In the genomic region with DNA sequence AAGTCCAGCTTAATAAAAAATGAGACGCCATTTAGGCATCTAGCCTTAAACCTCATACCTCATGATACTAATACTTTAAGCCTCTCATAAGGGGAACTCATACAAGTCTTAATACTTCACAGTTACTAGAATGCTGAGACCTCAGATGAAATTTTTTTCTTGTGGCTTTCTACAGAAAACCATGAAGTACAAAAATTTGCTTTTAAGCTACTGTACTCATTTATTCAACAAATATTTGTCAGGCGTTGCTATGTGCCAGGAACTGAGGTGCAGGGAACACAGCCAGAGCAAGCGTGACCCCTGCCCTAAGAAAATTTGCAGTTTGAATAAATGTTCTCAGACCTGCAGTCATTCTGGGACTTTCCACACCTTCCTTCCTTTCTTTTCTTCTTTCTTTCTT, we compare ENCODE assay signal across 11 cellular contexts.
DNase-seq lines count a peak whose midpoint lies in the region; ATAC-seq, FAIRE-seq and TF ChIP-seq lines count a peak whose summit lies in the region.
"Had no signal": no experiment of that assay in that cellular context is flagged by ENCODE, and none has a peak within 500 bp of the region (broad histone marks: within the 10 kb centered on the region; RNA-seq: fewer than 3 reads in every experiment).

No MANE protein-coding gene starts in this region.

- no peak overlapping the region for H3K4ac ChIP-seq in neuronal stem cell (ENCODE audit: low read length)

- H2AK5ac ChIP-seq in neuronal stem cell (ENCODE audit: low read depth, low read length), result no peak overlapping the region

- no peak overlapping the region for H3K23ac ChIP-seq in neuronal stem cell (ENCODE audit: low read depth, low read length, poor library complexity)

- H3K9ac ChIP-seq in endothelial cell of umbilical vein (replicated peaks; ENCODE audit: extremely low read depth, insufficient read depth, low read length) (no peak overlapping the region), neuronal stem cell (ENCODE audit: low read depth, low read length, poor library complexity) (no peak overlapping the region)

- no peak for FAIRE-seq in endothelial cell of umbilical vein (lab: Jason Lieb, UNC)
- FAIRE-seq: TTC549 had no signal

- no peaks in the 10 kb centered on the region for H3K79me1 ChIP-seq in neuronal stem cell (ENCODE audit: low read depth, low read length)

- no peaks in the 10 kb centered on the region for H3K36me3 Mint-ChIP-seq in CD4-positive, CD25-positive, alpha-beta regulatory T cell

- H3K18ac ChIP-seq in neuronal stem cell (ENCODE audit: low read length), result no peak overlapping the region

- peak overlapping the region; percentile 87 for H3K27ac ChIP-seq in CD4-positive, CD25-positive, alpha-beta regulatory T cell (ENCODE audit: insufficient read depth, low read length, poor library complexity, severe bottlenecking)
- H3K27ac ChIP-seq in endothelial cell of umbilical vein (ENCODE audit: insufficient read depth, low read depth, low read length), result no peak overlapping the region
- no peak overlapping the region for H3K27ac ChIP-seq in neuronal stem cell (replicated peaks; ENCODE audit: low read length)

- no peak overlapping the region for H2BK12ac ChIP-seq in neuronal stem cell (ENCODE audit: low read length)

- peak overlapping the region; percentile 68 for H2AFZ ChIP-seq in endothelial cell of umbilical vein (ENCODE audit: low read depth, low read length)
- no peak overlapping the region for H2AFZ ChIP-seq in neuronal stem cell (ENCODE audit: low read length)

- H2BK15ac ChIP-seq in neuronal stem cell (ENCODE audit: low read length), result no peak overlapping the region

- no peaks in the 10 kb centered on the region for H3K27me3 Mint-ChIP-seq in CD4-positive, CD25-positive, alpha-beta regulatory T cell

- H4K20me1 ChIP-seq in endothelial cell of umbilical vein (replicated peaks; ENCODE audit: control insufficient read depth, extremely low read depth, insufficient read depth, low read length), result no peaks in the 10 kb centered on the region

- no CpG with 5 or more reads among the region's 3 CpGs for WGBS in neuronal stem cell (ENCODE audit: extremely low coverage in 2 of 2, insufficient read length in 2 of 2, insufficient replicate concordance in 1 of 2), 2 donors

- dilution Hi-C loops in endothelial cell of umbilical vein (cut with MboI; ENCODE audit: extremely low pct_ligation_motif_present, low sequenced_read_pairs), result no loop called here

- no peak overlapping the region for H3K4me2 ChIP-seq in endothelial cell of umbilical vein (ENCODE audit: insufficient read depth, low read length)
- H3K4me2 ChIP-seq in neuronal stem cell (ENCODE audit: insufficient read depth, low read length, poor library complexity, severe bottlenecking), result no peak overlapping the region

- no peak overlapping the region for H2BK120ac ChIP-seq in neuronal stem cell (ENCODE audit: low read depth, low read length)

- TF ChIP-seq POLR2A in endothelial cell of umbilical vein (IDR thresholded peaks at IDR 0.05; ENCODE audit: low read depth, low read length), result no peak

- peaks cover 14% of the 10 kb centered on the region for H3K4me1 ChIP-seq in CD4-positive, CD25-positive, alpha-beta regulatory T cell (ENCODE audit: control insufficient read depth, insufficient read depth, low read length, poor library complexity, severe bottlenecking)
- H3K4me1 ChIP-seq in endothelial cell of umbilical vein (ENCODE audit: control insufficient read depth, extremely low read depth, insufficient read depth, low read length) (peaks cover 6% of the 10 kb centered on the region), neuronal stem cell (ENCODE audit: control insufficient read depth in 2 of 2, insufficient read depth in 1 of 2, low read depth in 1 of 2, low read length in 2 of 2) (no peaks in the 10 kb centered on the region)

- no peak for TF ChIP-seq CTCF in endothelial cell of umbilical vein (IDR thresholded peaks at IDR 0.05; ENCODE audit: extremely low read depth in 1 of 2, insufficient read depth in 1 of 2, low read depth in 1 of 2, low read length in 2 of 2)

- peak; percentile 5 to 20 for ATAC-seq in CD4-positive, CD25-positive, alpha-beta regulatory T cell (ENCODE audit: low read depth in 2 of 2)
- ATAC-seq in GM21367 (IDR thresholded peaks at IDR 0.05; ENCODE audit: unreplicated experiment), result peak; percentile 43
- peak; percentile 48 for ATAC-seq in HG03571 (IDR thresholded peaks at IDR 0.05; ENCODE audit: unreplicated experiment)
- no peak for ATAC-seq in HG03139 (IDR thresholded peaks at IDR 0.05; ENCODE audit: unreplicated experiment)

- no peaks in the 10 kb centered on the region for H3K9me3 Mint-ChIP-seq in CD4-positive, CD25-positive, alpha-beta regulatory T cell

- POLR2A ChIA-PET in endothelial cell of umbilical vein (lab: Charles Lee), result no interaction called here

- no TSS peak for BruUV-seq in endothelial cell of umbilical vein (replicated peaks; lab: Mats Ljungman, UMichigan)

- no peaks in the 10 kb centered on the region for H3K79me2 ChIP-seq in endothelial cell of umbilical vein (ENCODE audit: control insufficient read depth, insufficient read depth, low read length)

- DNase-seq in CD4-positive, CD25-positive, alpha-beta regulatory T cell, result peak in 1 of 3 donors; percentile 26
- DNase-seq in endothelial cell of umbilical vein (ENCODE audit: low read depth, low spot score), result peak; percentile 49
- no peak for DNase-seq in neuronal stem cell (ENCODE audit: low spot score)
- no peak for DNase-seq in DMS 273 treated with DMSO at 0.1 percent for 48 hours (lab: John Stamatoyannopoulos, UW)
- DNase-seq in NCI-H748 treated with DMSO at 0.1 percent for 48 hours (lab: John Stamatoyannopoulos, UW), result no peak
- DNase-seq: GDM1 had no signal

- no peak overlapping the region for H4K91ac ChIP-seq in neuronal stem cell (ENCODE audit: low read depth, low read length, poor library complexity)

- peak overlapping the region; percentile 0 to 74 (median 72) for H3K27ac Mint-ChIP-seq in CD4-positive, CD25-positive, alpha-beta regulatory T cell

- no peaks in the 10 kb centered on the region for H3K36me3 ChIP-seq in CD4-positive, CD25-positive, alpha-beta regulatory T cell (ENCODE audit: control insufficient read depth, insufficient read depth, low read length)
- no peaks in the 10 kb centered on the region for H3K36me3 ChIP-seq in endothelial cell of umbilical vein (ENCODE audit: control insufficient read depth in 2 of 2, extremely low read depth in 1 of 2, insufficient read depth in 2 of 2, low read length in 2 of 2)
- no peaks in the 10 kb centered on the region for H3K36me3 ChIP-seq in neuronal stem cell (replicated peaks in 1 of 2; ENCODE audit: control insufficient read depth in 2 of 2, insufficient read depth in 2 of 2, low read length in 2 of 2)

- H3K27me3 ChIP-seq in CD4-positive, CD25-positive, alpha-beta regulatory T cell (ENCODE audit: control insufficient read depth, insufficient read depth, low read length), result no peaks in the 10 kb centered on the region
- no peaks in the 10 kb centered on the region for H3K27me3 ChIP-seq in endothelial cell of umbilical vein (ENCODE audit: control insufficient read depth in 2 of 2, insufficient read depth in 2 of 2, low read length in 2 of 2)
- no peaks in the 10 kb centered on the region for H3K27me3 ChIP-seq in neuronal stem cell (ENCODE audit: control insufficient read depth in 3 of 3, insufficient read depth in 3 of 3, low read depth in 1 of 3, low read length in 3 of 3)

- intact Hi-C loops in endothelial cell of umbilical vein (cut with micrococcal nuclease), result loop anchor here (2.0 kb wide), 1 partner anchor 106 kb away; no protein-coding TSS in a partner anchor

- H3K14ac ChIP-seq in neuronal stem cell (ENCODE audit: low read length), result no peak overlapping the region

- peaks cover 15 to 38% (median 27%) of the 10 kb centered on the region in 4 donors for H3K4me1 Mint-ChIP-seq in CD4-positive, CD25-positive, alpha-beta regulatory T cell

- no peak overlapping the region for H4K8ac ChIP-seq in neuronal stem cell (ENCODE audit: low read depth, low read length)

- no peaks in the 10 kb centered on the region for H3K9me1 ChIP-seq in endothelial cell of umbilical vein (replicated peaks; ENCODE audit: control insufficient read depth, extremely low read depth, insufficient read depth, low read length)

- no peaks in the 10 kb centered on the region for H3K9me3 ChIP-seq in CD4-positive, CD25-positive, alpha-beta regulatory T cell (ENCODE audit: control insufficient read depth in 2 of 2, low read length in 2 of 2)
- H3K9me3 ChIP-seq in endothelial cell of umbilical vein (replicated peaks; ENCODE audit: control insufficient read depth, insufficient read depth, low read length), result no peaks in the 10 kb centered on the region
- H3K9me3 ChIP-seq in neuronal stem cell (replicated peaks in 1 of 2; ENCODE audit: control insufficient read depth in 2 of 2, insufficient read depth in 1 of 2, low read depth in 1 of 2, low read length in 2 of 2), result no peaks in the 10 kb centered on the region

- H3K4me3 Mint-ChIP-seq in CD4-positive, CD25-positive, alpha-beta regulatory T cell, result peak overlapping the region in 2 of 4 donors; percentile 64 to 69

- CTCF ChIA-PET in endothelial cell of umbilical vein (lab: Charles Lee), result no interaction called here

- H2BK5ac ChIP-seq in neuronal stem cell (ENCODE audit: low read length), result no peak overlapping the region

- H3K4me3 ChIP-seq in CD4-positive, CD25-positive, alpha-beta regulatory T cell (ENCODE audit: low read depth, low read length), result peak overlapping the region; percentile 81
- no peak overlapping the region for H3K4me3 ChIP-seq in endothelial cell of umbilical vein (replicated peaks in 1 of 3; ENCODE audit: insufficient read depth in 1 of 3, low read depth in 1 of 3, low read length in 3 of 3)
- H3K4me3 ChIP-seq in neuronal stem cell (ENCODE audit: low read length in 2 of 2), result no peak overlapping the region
- H3K4me3 ChIP-seq: lung had no signal

TF ChIP-seq in endothelial cell of umbilical vein, 7 proteins besides CTCF, POLR2A, EP300 and RAD21:
- TF ChIP-seq JUN (IDR thresholded peaks at IDR 0.05; ENCODE audit: borderline replicate concordance, insufficient read depth, insufficient read length, low read depth) (no peak), FOS (IDR thresholded peaks at IDR 0.05; ENCODE audit: borderline replicate concordance, insufficient read depth, low read length) (no peak), MYC (IDR thresholded peaks at IDR 0.05; ENCODE audit: low read depth, low read length) (no peak), MAX (IDR thresholded peaks at IDR 0.05; ENCODE audit: insufficient read depth, insufficient read length) (no peak), POLR2AphosphoS5 (IDR thresholded peaks at IDR 0.05; ENCODE audit: insufficient read depth, low read depth, low read length) (no peak), GATA2 (IDR thresholded peaks at IDR 0.05; ENCODE audit: insufficient read depth, insufficient read length, low read depth, low read length) (no peak), EZH2 (IDR thresholded peaks at IDR 0.05; ENCODE audit: borderline replicate concordance, low read depth, low read length, severe bottlenecking) (no peak)
